In the genomic region with DNA sequence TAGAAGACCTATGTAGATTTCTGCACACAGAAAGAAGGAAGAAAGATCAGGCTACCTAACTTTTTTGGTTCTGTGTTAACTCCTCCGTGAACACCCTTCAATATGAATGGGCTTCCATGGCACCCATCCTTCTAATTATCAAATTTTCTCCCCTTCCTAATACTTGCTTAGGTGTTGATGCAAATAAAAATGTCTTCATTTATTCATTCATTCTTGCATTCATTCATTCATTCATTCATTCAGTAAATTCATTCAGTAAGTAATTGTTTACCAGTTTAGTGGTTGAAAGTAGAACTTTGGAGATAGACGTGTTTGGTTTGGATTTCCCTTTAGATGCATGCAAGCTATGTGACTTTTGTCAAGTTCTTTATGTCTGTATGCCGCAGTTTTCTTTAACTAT, we compare ENCODE assay signal across 25 cellular contexts. TPM values are rescaled to one million over a fixed set of nuclear protein-coding genes. Genes with fewer than 3 reads are reported as not detected.
DNase-seq lines count a peak whose midpoint lies in the region; ATAC-seq and TF ChIP-seq lines count a peak whose summit lies in the region.
"Had no signal": no experiment of that assay in that cellular context is flagged by ENCODE, and none has a peak within 500 bp of the region (broad histone marks: within the 10 kb centered on the region; RNA-seq: fewer than 3 reads in every experiment).

No MANE protein-coding gene starts in this region.

- peak overlapping the region; percentile 64; the same call in 1 of the 2 replicates for H3K4me3 ChIP-seq in DOHH2 (ENCODE audit: low read length)
- peak overlapping the region; percentile 92 for H3K4me3 ChIP-seq in SU-DHL-6 (ENCODE audit: insufficient read depth, low read length, poor library complexity, severe bottlenecking)
- no peak overlapping the region for H3K4me3 ChIP-seq in naive thymus-derived CD4-positive, alpha-beta T cell (ENCODE audit: low read length)
- no peak overlapping the region for H3K4me3 ChIP-seq in stomach
- H3K4me3 ChIP-seq: GM23338, SJCRH30 had no signal

- H4K20me1 ChIP-seq in DOHH2 (ENCODE audit: control insufficient read depth, insufficient read depth, low read depth, low read length): no peaks in the 10 kb centered on the region
- H4K20me1 ChIP-seq in SU-DHL-6 (ENCODE audit: low read depth, low read length): peaks cover 8% of the 10 kb centered on the region; the same call in 1 of the 2 replicates

- no peaks in the 10 kb centered on the region for H3K9me3 Mint-ChIP-seq in activated CD4-positive, alpha-beta T cell treated with anti-CD3 and anti-CD28 coated beads, Interleukin-2, amount 10 ng/mL, durations not matched to agents 24 days and 14 days
- H3K9me3 Mint-ChIP-seq in naive thymus-derived CD4-positive, alpha-beta T cell: peaks cover 0 to 6% (median 0%) of the 10 kb centered on the region in 11 donors
- H3K9me3 Mint-ChIP-seq: GM23338 had no signal

- TF ChIP-seq EP300 in stomach (IDR thresholded peaks at IDR 0.05): no peak

- POLR2A ChIA-PET in naive thymus-derived CD4-positive, alpha-beta T cell (lab: Charles Lee): interaction anchor here (0.9 to 8.7 kb wide), 5 partner anchors 15 to 97 kb away, joined by 3 to 99 read pairs (median 4); no protein-coding TSS in a partner anchor
- POLR2A ChIA-PET in HEK293T (lab: Yijun Ruan, JAX): no interaction called here

- TF ChIP-seq POLR2A in stomach (IDR thresholded peaks at IDR 0.05): no peak

- H3K4me3 Mint-ChIP-seq in activated CD4-positive, alpha-beta T cell treated with anti-CD3 and anti-CD28 coated beads, Interleukin-2, amount 10 ng/mL, durations not matched to agents 24 days and 14 days: peak overlapping the region; percentile 7
- H3K4me3 Mint-ChIP-seq in naive thymus-derived CD4-positive, alpha-beta T cell: peak overlapping the region; percentile 38 to 94 (median 80)
- H3K4me3 Mint-ChIP-seq: CD14-positive monocyte, GM23338 had no signal

- H3K36me3 ChIP-seq in DOHH2 (ENCODE audit: control insufficient read depth, low read length): peaks cover 42% of the 10 kb centered on the region
- H3K36me3 ChIP-seq in SU-DHL-6 (ENCODE audit: low read length): peaks cover 52% of the 10 kb centered on the region
- H3K36me3 ChIP-seq in naive thymus-derived CD4-positive, alpha-beta T cell (ENCODE audit: control insufficient read depth in 2 of 3, insufficient read depth in 3 of 3, low read length in 3 of 3): peaks cover 0 to 6% (median 0%) of the 10 kb centered on the region in 3 experiments
- H3K36me3 ChIP-seq in stomach: no peaks in the 10 kb centered on the region
- H3K36me3 ChIP-seq: SJCRH30 had no signal

- DNase-seq in activated CD4-positive, alpha-beta T cell treated with anti-CD3 and anti-CD28 coated beads, Interleukin-2, amount 10 ng/mL, durations not matched to agents 24 days and 14 days: no peak
- no peak for DNase-seq in activated CD4-positive, alpha-beta T cell treated with anti-CD3 and anti-CD28 coated beads, Interleukin-2, amount 50 U/mL, for 48 hours
- no peak for DNase-seq in naive thymus-derived CD4-positive, alpha-beta T cell
- DNase-seq in stomach: no peak
- DNase-seq in HEK293T (ENCODE audit: extremely low spot score): no peak
- DNase-seq in MV-4-11 (lab: John Stamatoyannopoulos, UW): no peak
- DNase-seq: AML-193, COR-L47, DMS 273 treated with DMSO at 0.1 percent for 48 hours, GDM1, NCI-H1417 treated with DMSO at 0.1 percent for 48 hours, NCI-H187 treated with DMSO at 0.1 percent for 48 hours, NCI-H226, NCI-H524 treated with DMSO at 0.1 percent for 48 hours, SJCRH30 had no signal

- no peaks in the 10 kb centered on the region for H3K27me3 Mint-ChIP-seq in activated CD4-positive, alpha-beta T cell treated with anti-CD3 and anti-CD28 coated beads, Interleukin-2, amount 10 ng/mL, durations not matched to agents 24 days and 14 days
- H3K27me3 Mint-ChIP-seq in naive thymus-derived CD4-positive, alpha-beta T cell: no peaks in the 10 kb centered on the region

- intact Hi-C loops in activated CD4-positive, alpha-beta T cell treated with anti-CD3 and anti-CD28 coated beads, Interleukin-2, amount 10 ng/mL, durations not matched to agents 24 days and 14 days (cut with micrococcal nuclease): no loop called here
- intact Hi-C loops in naive thymus-derived CD4-positive, alpha-beta T cell (cut with micrococcal nuclease): no loop called here
- intact Hi-C loops in stomach (cut with DNase I; ENCODE audit: low total_unique reads): no loop called here

- H3K79me2 ChIP-seq in DOHH2 (ENCODE audit: control insufficient read depth, low read length) (peaks cover 22% of the 10 kb centered on the region), SU-DHL-6 (ENCODE audit: insufficient read depth, low read length) (peaks cover 42% of the 10 kb centered on the region)

- 88 to 96% (median 94%) methylated on average over 3 of the region's 3 CpGs for WGBS in stomach, 5 donors

- ATAC-seq in naive thymus-derived CD4-positive, alpha-beta T cell: no peak
- ATAC-seq: GM23338, HCT116, HepG2 had no signal

- TF ChIP-seq CTCF in DOHH2 (IDR thresholded peaks at IDR 0.05; ENCODE audit: low read depth, low read length, poor library complexity, severe bottlenecking) (no peak), SU-DHL-6 (IDR thresholded peaks at IDR 0.05; ENCODE audit: insufficient read depth, low read length, poor library complexity, severe bottlenecking) (no peak), stomach (IDR thresholded peaks at IDR 0.05) (no peak)

- no peak overlapping the region for H2AFZ ChIP-seq in SU-DHL-6 (ENCODE audit: low read depth, low read length, severe bottlenecking)
- H2AFZ ChIP-seq: GM23338 had no signal

- H3K9ac ChIP-seq in SU-DHL-6 (ENCODE audit: low read length): peak overlapping the region; percentile 81
- H3K9ac ChIP-seq: KMS-11 had no signal

- H3K4me1 ChIP-seq in DOHH2 (ENCODE audit: control insufficient read depth, low read length) (peaks cover 39% of the 10 kb centered on the region), stomach (peaks cover 8 to 20% (median 18%) of the 10 kb centered on the region in 4 donors)
- H3K4me1 ChIP-seq in naive thymus-derived CD4-positive, alpha-beta T cell (ENCODE audit: control insufficient read depth in 2 of 2, insufficient read depth in 2 of 2, low read length in 2 of 2): peaks cover 25 to 47% of the 10 kb centered on the region in 2 donors

- H3K27ac Mint-ChIP-seq in activated CD4-positive, alpha-beta T cell treated with anti-CD3 and anti-CD28 coated beads, Interleukin-2, amount 10 ng/mL, durations not matched to agents 24 days and 14 days: no peak overlapping the region
- H3K27ac Mint-ChIP-seq in naive thymus-derived CD4-positive, alpha-beta T cell: peak overlapping the region in 7 of 9 donors; percentile 4 to 99 (median 55)
- H3K27ac Mint-ChIP-seq: CD14-positive monocyte, GM23338 had no signal

- peak overlapping the region; percentile 74 for H3K4me2 ChIP-seq in DOHH2 (ENCODE audit: low read length)
- H3K4me2 ChIP-seq in SU-DHL-6 (ENCODE audit: low read depth, low read length, poor library complexity, severe bottlenecking): peak overlapping the region; percentile 92
- H3K4me2 ChIP-seq: GM23338, KMS-11 had no signal

- no peak overlapping the region for H3K27ac ChIP-seq in DOHH2 (ENCODE audit: low read depth, low read length)
- peak overlapping the region; percentile 96 for H3K27ac ChIP-seq in SU-DHL-6 (ENCODE audit: low read depth, low read length)
- H3K27ac ChIP-seq in naive thymus-derived CD4-positive, alpha-beta T cell (ENCODE audit: low read depth, low read length): no peak overlapping the region
- H3K27ac ChIP-seq in stomach: no peak overlapping the region
- H3K27ac ChIP-seq: 22Rv1, KMS-11, SJCRH30 had no signal

- H3K4me1 Mint-ChIP-seq in activated CD4-positive, alpha-beta T cell treated with anti-CD3 and anti-CD28 coated beads, Interleukin-2, amount 10 ng/mL, durations not matched to agents 24 days and 14 days: peaks cover 42% of the 10 kb centered on the region
- peaks cover 36 to 87% (median 75%) of the 10 kb centered on the region in 7 donors for H3K4me1 Mint-ChIP-seq in naive thymus-derived CD4-positive, alpha-beta T cell

- CTCF ChIA-PET in naive thymus-derived CD4-positive, alpha-beta T cell (lab: Charles Lee): interaction anchor here (0.6 to 1.4 kb wide), 2 partner anchors 9 to 10 kb away, joined by 3 to 4 read pairs; no protein-coding TSS in a partner anchor
- CTCF ChIA-PET in HEK293T (lab: Yijun Ruan, JAX): no interaction called here

- H3F3A ChIP-seq in DOHH2 (ENCODE audit: control insufficient read depth, insufficient read depth) (no peaks in the 10 kb centered on the region), SU-DHL-6 (ENCODE audit: insufficient read depth) (peaks cover 28% of the 10 kb centered on the region)

- no peaks in the 10 kb centered on the region for H3K9me2 ChIP-seq in DOHH2 (replicated peaks; ENCODE audit: control insufficient read depth, low read length)
- H3K9me2 ChIP-seq in SU-DHL-6 (replicated peaks; ENCODE audit: insufficient read depth, low read length): no peaks in the 10 kb centered on the region

- H3K27me3 ChIP-seq in DOHH2 (ENCODE audit: control insufficient read depth, low read length): no peaks in the 10 kb centered on the region
- H3K27me3 ChIP-seq in SU-DHL-6 (ENCODE audit: low read length): no peaks in the 10 kb centered on the region
- no peaks in the 10 kb centered on the region for H3K27me3 ChIP-seq in naive thymus-derived CD4-positive, alpha-beta T cell (ENCODE audit: control insufficient read depth in 2 of 2, insufficient read depth in 2 of 2, low read length in 2 of 2)
- H3K27me3 ChIP-seq in stomach: peaks cover 0 to 6% (median 0%) of the 10 kb centered on the region in 3 donors
- H3K27me3 ChIP-seq: SJCRH30 had no signal

- H3K36me3 Mint-ChIP-seq in activated CD4-positive, alpha-beta T cell treated with anti-CD3 and anti-CD28 coated beads, Interleukin-2, amount 10 ng/mL, durations not matched to agents 24 days and 14 days (ENCODE audit: low read depth): peaks cover 25% of the 10 kb centered on the region
- H3K36me3 Mint-ChIP-seq in naive thymus-derived CD4-positive, alpha-beta T cell: peaks cover 13 to 36% (median 28%) of the 10 kb centered on the region in 5 donors
- H3K36me3 Mint-ChIP-seq: CD14-positive monocyte had no signal

- H3K9me3 ChIP-seq in DOHH2 (ENCODE audit: control insufficient read depth, insufficient read depth, low read length) (no peaks in the 10 kb centered on the region), SU-DHL-6 (ENCODE audit: insufficient read depth, low read length) (no peaks in the 10 kb centered on the region), stomach (no peaks in the 10 kb centered on the region)
- no peaks in the 10 kb centered on the region for H3K9me3 ChIP-seq in naive thymus-derived CD4-positive, alpha-beta T cell (ENCODE audit: control insufficient read depth in 2 of 3, low read length in 3 of 3)
- H3K9me3 ChIP-seq: SJCRH30 had no signal

RNA-seq across cellular contexts. Expression of a gene that starts 4.6 kb away (rescaled TPM):
- 2.3 and 3.9 TPM in 2 replicates for total RNA-seq in activated CD4-positive, alpha-beta T cell treated with anti-CD3 and anti-CD28 coated beads, Interleukin-2, amount 10 ng/mL, durations not matched to agents 24 days and 14 days
- 10 to 100 TPM in 3 of 5 experiments, 1 to 10 TPM in 2; 7.0 to 38.0 (median 18.8) TPM for total RNA-seq in naive thymus-derived CD4-positive, alpha-beta T cell
- 100 to 1,000 TPM; 126 to 136 TPM for polyA plus RNA-seq in naive thymus-derived CD4-positive, alpha-beta T cell
- 10 to 100 TPM in 1 of 5 donors, 1 to 10 TPM in 1, not detected in 3; 2.8 to 28.1 TPM for total RNA-seq in stomach
- polyA plus RNA-seq in stomach: 1 to 10 TPM; 1.4 to 5.7 (median 2.3) TPM
- total RNA-seq: GM23338 had no signal

RNA-seq across cellular contexts. Expression of a gene that starts 31.7 kb away (rescaled TPM):
- 175 and 180 TPM in 2 replicates for total RNA-seq in activated CD4-positive, alpha-beta T cell treated with anti-CD3 and anti-CD28 coated beads, Interleukin-2, amount 10 ng/mL, durations not matched to agents 24 days and 14 days
- total RNA-seq in naive thymus-derived CD4-positive, alpha-beta T cell: 100 to 1,000 TPM; 122 to 328 (median 288) TPM
- polyA plus RNA-seq in naive thymus-derived CD4-positive, alpha-beta T cell: 100 to 1,000 TPM; 192 to 421 TPM
- 100 to 1,000 TPM in 1 of 5 donors, 10 to 100 TPM in 4; 24.6 to 121 (median 36.0) TPM for total RNA-seq in stomach
- polyA plus RNA-seq in stomach: 10 to 100 TPM; 35.4 to 48.5 (median 42.9) TPM
- total RNA-seq: SJCRH30 had no signal
- polyA plus RNA-seq: HepG2 had no signal

RNA-seq across cellular contexts. Expression of a gene that starts 58.5 kb away (rescaled TPM):
- total RNA-seq in activated CD4-positive, alpha-beta T cell treated with anti-CD3 and anti-CD28 coated beads, Interleukin-2, amount 10 ng/mL, durations not matched to agents 24 days and 14 days: not detected in 2 replicates
- not detected for total RNA-seq in naive thymus-derived CD4-positive, alpha-beta T cell
- polyA plus RNA-seq in naive thymus-derived CD4-positive, alpha-beta T cell: not detected
- total RNA-seq in stomach: 10 to 100 TPM in 1 of 5 donors, 1 to 10 TPM in 3, not detected in 1; 3.9 to 23.2 (median 8.4) TPM
- polyA plus RNA-seq in stomach: 100 to 1,000 TPM in 2 of 3 donors, 10 to 100 TPM in 1; 69.0 to 604 (median 288) TPM
- total RNA-seq: Daoy, GM23338, HepG2, M059J, SJCRH30 had no signal
- polyA plus RNA-seq: CD14-positive monocyte, GM23338, HepG2 had no signal

Comparison
In these comparisons a context has a peak if more than half of its experiments do, and no peak if none do; other contexts are left out.
1. H3K4me3 ChIP-seq: peak in DOHH2 (single experiment) and SU-DHL-6 (single experiment); none in naive thymus-derived CD4-positive, alpha-beta T cell (single experiment) and stomach (0 of 4).